Comparison of ENCODE assay signal across 11 cellular contexts in genomic region chr17:49358638-49359247, GRCh38. TPM values are rescaled to one million over a fixed set of nuclear protein-coding genes. Genes with fewer than 3 reads are reported as not detected.
DNase-seq lines count a peak whose midpoint lies in the region; ATAC-seq and TF ChIP-seq lines count a peak whose summit lies in the region.
"Had no signal": no experiment of that assay in that cellular context is flagged by ENCODE, and none has a peak within 500 bp of the region (broad histone marks: within the 10 kb centered on the region; RNA-seq: fewer than 3 reads in every experiment).

No MANE protein-coding gene starts in this region.

- H2AK5ac ChIP-seq in mesenchymal stem cell (ENCODE audit: low read length, severe bottlenecking), result no peak overlapping the region

- peak overlapping the region; percentile 57 for H3K27ac ChIP-seq in CD4-positive, CD25-positive, alpha-beta regulatory T cell (ENCODE audit: insufficient read depth, low read length, poor library complexity, severe bottlenecking)
- H3K27ac ChIP-seq in mesenchymal stem cell (ENCODE audit: low read length, poor library complexity, severe bottlenecking), result no peak overlapping the region
- no peak overlapping the region for H3K27ac ChIP-seq in left ventricle myocardium inferior (replicated peaks)
- no peak overlapping the region for H3K27ac ChIP-seq in colonic mucosa

- no peak overlapping the region for H4K8ac ChIP-seq in mesenchymal stem cell (ENCODE audit: low read length)

- H3K4me1 Mint-ChIP-seq in CD4-positive, CD25-positive, alpha-beta regulatory T cell, result peaks cover 28 to 56% (median 45%) of the 10 kb centered on the region in 4 donors
- H3K4me1 Mint-ChIP-seq in WTC11, result peaks cover 38% of the 10 kb centered on the region

- H3K4me3 ChIP-seq in CD4-positive, CD25-positive, alpha-beta regulatory T cell (ENCODE audit: low read depth, low read length), result peak overlapping the region; percentile 94
- H3K4me3 ChIP-seq in mesenchymal stem cell (ENCODE audit: insufficient read depth in 1 of 2, low read depth in 1 of 2, low read length in 2 of 2) (peak overlapping the region in 1 of 2 experiments; percentile 10), left ventricle myocardium inferior (no peak overlapping the region), colonic mucosa (no peak overlapping the region)
- H3K4me3 ChIP-seq: MG63 had no signal

- H3K23ac ChIP-seq in mesenchymal stem cell (ENCODE audit: low read length in 2 of 2), result no peak overlapping the region

- POLR2A ChIA-PET in WTC11 (lab: Charles Lee), result interaction anchor here (0.5 kb wide), 1 partner anchor 141 kb away, joined by 3 read pairs; no protein-coding TSS in a partner anchor

- H3K79me1 ChIP-seq in mesenchymal stem cell (replicated peaks; ENCODE audit: low read length, poor library complexity, severe bottlenecking), result peaks cover 6% of the 10 kb centered on the region

- no peaks in the 10 kb centered on the region for H3K36me3 ChIP-seq in CD4-positive, CD25-positive, alpha-beta regulatory T cell (ENCODE audit: control insufficient read depth, insufficient read depth, low read length)
- H3K36me3 ChIP-seq in mesenchymal stem cell (ENCODE audit: control insufficient read depth in 1 of 2, insufficient read depth in 2 of 2, low read depth in 1 of 2, low read length in 2 of 2), result no peaks in the 10 kb centered on the region
- H3K36me3 ChIP-seq in left ventricle myocardium inferior, result no peaks in the 10 kb centered on the region
- no peaks in the 10 kb centered on the region for H3K36me3 ChIP-seq in colonic mucosa
- H3K36me3 ChIP-seq: MG63 had no signal

- H2BK120ac ChIP-seq in mesenchymal stem cell (ENCODE audit: low read depth, low read length), result no peak overlapping the region

- ATAC-seq in CD4-positive, CD25-positive, alpha-beta regulatory T cell (ENCODE audit: low read depth in 2 of 2), result no peak
- ATAC-seq in GM21576 (IDR thresholded peaks at IDR 0.05; ENCODE audit: unreplicated experiment) (peak; percentile 36), WTC11 (no peak)

- no peaks in the 10 kb centered on the region for H3K9me3 Mint-ChIP-seq in CD4-positive, CD25-positive, alpha-beta regulatory T cell
- no peaks in the 10 kb centered on the region for H3K9me3 Mint-ChIP-seq in WTC11

- CTCF ChIA-PET in WTC11 (lab: Charles Lee), result interaction anchor here (1.2 to 2.2 kb wide), 2 partner anchors 10 to 198 kb away, joined by 4 to 10 read pairs; no protein-coding TSS in a partner anchor

- H3K27ac Mint-ChIP-seq in CD4-positive, CD25-positive, alpha-beta regulatory T cell, result peak overlapping the region; percentile 73 to 97 (median 75)
- peak overlapping the region; percentile 44; the same call in 1 of the 2 replicates for H3K27ac Mint-ChIP-seq in WTC11

- H3K27me3 ChIP-seq in CD4-positive, CD25-positive, alpha-beta regulatory T cell (ENCODE audit: control insufficient read depth, insufficient read depth, low read length), result no peaks in the 10 kb centered on the region
- H3K27me3 ChIP-seq in mesenchymal stem cell (ENCODE audit: control insufficient read depth in 1 of 2, insufficient read depth in 1 of 2, low read length in 2 of 2), result no peaks in the 10 kb centered on the region
- H3K27me3 ChIP-seq in left ventricle myocardium inferior (ENCODE audit: low read depth), result no peaks in the 10 kb centered on the region
- H3K27me3 ChIP-seq in colonic mucosa, result no peaks in the 10 kb centered on the region
- H3K27me3 ChIP-seq: MG63 had no signal

- peak overlapping the region; percentile 28 for H3K9ac ChIP-seq in mesenchymal stem cell (ENCODE audit: low read length)
- H3K9ac ChIP-seq in colonic mucosa (ENCODE audit: low read depth in 2 of 2, low read length in 2 of 2), result no peak overlapping the region

- H3K18ac ChIP-seq in mesenchymal stem cell (ENCODE audit: low read depth in 1 of 2, low read length in 2 of 2), result no peak overlapping the region

- no peaks in the 10 kb centered on the region for H3K27me3 Mint-ChIP-seq in CD4-positive, CD25-positive, alpha-beta regulatory T cell
- H3K27me3 Mint-ChIP-seq in WTC11 (ENCODE audit: low read depth), result no peaks in the 10 kb centered on the region

- H3K4me2 ChIP-seq in mesenchymal stem cell (ENCODE audit: low read length, poor library complexity, severe bottlenecking), result no peak overlapping the region

- DNase-seq in CD4-positive, CD25-positive, alpha-beta regulatory T cell, result peak in 2 of 3 donors; percentile 26 to 63
- DNase-seq in WTC11 (ENCODE audit: low spot score), result no peak
- DNase-seq in mesenchymal stem cell, result peak; percentile 7
- DNase-seq in left ventricle myocardium inferior, result no peak
- no peak for DNase-seq in SK-N-DZ (ENCODE audit: low spot score)
- no peak for DNase-seq in NCI-H1048 (lab: John Stamatoyannopoulos, UW)
- no peak for DNase-seq in colonic mucosa
- DNase-seq: DMS 273 treated with DMSO at 0.1 percent for 48 hours, GOT3, MG63 had no signal

- no peaks in the 10 kb centered on the region for H3K9me3 ChIP-seq in CD4-positive, CD25-positive, alpha-beta regulatory T cell (ENCODE audit: control insufficient read depth in 2 of 2, low read length in 2 of 2)
- H3K9me3 ChIP-seq in mesenchymal stem cell (ENCODE audit: control insufficient read depth, low read length) (no peaks in the 10 kb centered on the region), left ventricle myocardium inferior (replicated peaks) (no peaks in the 10 kb centered on the region), colonic mucosa (no peaks in the 10 kb centered on the region)
- H3K9me3 ChIP-seq: MG63 had no signal

- no peak overlapping the region for H2BK15ac ChIP-seq in mesenchymal stem cell (ENCODE audit: low read depth, poor library complexity, severe bottlenecking)

- H3K36me3 Mint-ChIP-seq in CD4-positive, CD25-positive, alpha-beta regulatory T cell, result no peaks in the 10 kb centered on the region
- H3K36me3 Mint-ChIP-seq in WTC11, result no peaks in the 10 kb centered on the region; the same call in 1 of the 2 replicates

- H3K4me3 Mint-ChIP-seq in CD4-positive, CD25-positive, alpha-beta regulatory T cell, result peak overlapping the region; percentile 13 to 99 (median 82)
- H3K4me3 Mint-ChIP-seq in WTC11, result no peak overlapping the region

- H2AFZ ChIP-seq in mesenchymal stem cell (ENCODE audit: low read depth, low read length), result no peak overlapping the region

- H4K91ac ChIP-seq in mesenchymal stem cell (ENCODE audit: low read length), result no peak overlapping the region

- peaks cover 50% of the 10 kb centered on the region for H3K4me1 ChIP-seq in CD4-positive, CD25-positive, alpha-beta regulatory T cell (ENCODE audit: control insufficient read depth, insufficient read depth, low read length, poor library complexity, severe bottlenecking)
- peaks cover 11% of the 10 kb centered on the region for H3K4me1 ChIP-seq in mesenchymal stem cell (ENCODE audit: control insufficient read depth, insufficient read depth, low read depth, low read length)
- H3K4me1 ChIP-seq in left ventricle myocardium inferior, result peaks cover 56% of the 10 kb centered on the region
- peaks cover 14% of the 10 kb centered on the region for H3K4me1 ChIP-seq in colonic mucosa

- TF ChIP-seq CTCF in WTC11 (IDR thresholded peaks at IDR 0.05) (no peak), left ventricle myocardium inferior (IDR thresholded peaks at IDR 0.05; ENCODE audit: borderline replicate concordance) (no peak), colonic mucosa (IDR thresholded peaks at IDR 0.05) (no peak)

- no peak overlapping the region for H3K14ac ChIP-seq in mesenchymal stem cell (ENCODE audit: low read length in 2 of 2)

- no peak overlapping the region for H2BK5ac ChIP-seq in mesenchymal stem cell (ENCODE audit: low read depth, low read length, poor library complexity, severe bottlenecking)

- no peak overlapping the region for H3K4ac ChIP-seq in mesenchymal stem cell (ENCODE audit: low read depth in 1 of 2, low read length in 2 of 2)

- intact Hi-C loops in left ventricle myocardium inferior (cut with micrococcal nuclease), result no loop called here
- intact Hi-C loops in colonic mucosa (cut with DNase I), result no loop called here

- H2BK12ac ChIP-seq in mesenchymal stem cell (ENCODE audit: low read length in 2 of 2), result no peak overlapping the region

- WGBS in mesenchymal stem cell, result 72% methylated on average over 4 of the region's 4 CpGs

TF ChIP-seq in WTC11, 78 proteins besides CTCF, POLR2A, EP300 and RAD21 (continues in another document):
- no peak for TF ChIP-seq JUN (CRISPR knock-in tag; IDR thresholded peaks at IDR 0.05)
- no peak for TF ChIP-seq ZNF512 (CRISPR knock-in tag; IDR thresholded peaks at IDR 0.05; ENCODE audit: borderline replicate concordance)
- no peak for TF ChIP-seq ZNF138 (CRISPR knock-in tag; conservative IDR thresholded peaks at IDR 0.05)
- TF ChIP-seq ATF1 (CRISPR knock-in tag; IDR thresholded peaks at IDR 0.05), result no peak

RNA-seq across cellular contexts. Expression of gene ZNF652, which starts 3.3 kb away (rescaled TPM):
- 34.4 TPM for total RNA-seq in CD4-positive, CD25-positive, alpha-beta regulatory T cell
- polyA plus RNA-seq in CD4-positive, CD25-positive, alpha-beta regulatory T cell, result 10 to 100 TPM in 3 of 4 donors, 1 to 10 TPM in 1; 8.9 to 22.3 (median 14.9) TPM
- 40.8 to 46.0 TPM (median 44.2 TPM) in 3 replicates for total RNA-seq in WTC11 (2021)
- polyA plus RNA-seq in mesenchymal stem cell (2013, experiment 1 of 2), result 13.6 TPM
- 14.5 TPM for polyA plus RNA-seq in mesenchymal stem cell (2013, experiment 2 of 2)
- total RNA-seq in left ventricle myocardium inferior, result 19.2 TPM
- polyA plus RNA-seq in SK-N-DZ (2014; cell fraction: cytosol; rRNA removed), result 17.8 and 21.9 TPM in 2 replicates
- 11.5 and 22.1 TPM in 2 replicates for polyA plus RNA-seq in SK-N-DZ (2014; cell fraction: nucleus; rRNA removed)
- 10 to 100 TPM; 38.1 to 62.5 TPM for total RNA-seq in colonic mucosa

RNA-seq across cellular contexts. Expression of gene PHB1, which starts 55.9 kb away (rescaled TPM):
- total RNA-seq in CD4-positive, CD25-positive, alpha-beta regulatory T cell, result 47.8 TPM
- 100 to 1,000 TPM; 133 to 160 (median 137) TPM for polyA plus RNA-seq in CD4-positive, CD25-positive, alpha-beta regulatory T cell
- total RNA-seq in WTC11 (2021), result 350 to 375 TPM (median 362 TPM) in 3 replicates
- 104 TPM for polyA plus RNA-seq in mesenchymal stem cell (2013, experiment 1 of 2)
- polyA plus RNA-seq in mesenchymal stem cell (2013, experiment 2 of 2), result 105 TPM
- total RNA-seq in left ventricle myocardium inferior, result 217 TPM
- 244 and 301 TPM in 2 replicates for polyA plus RNA-seq in SK-N-DZ (2014; cell fraction: cytosol; rRNA removed)
- polyA plus RNA-seq in SK-N-DZ (2014; cell fraction: nucleus; rRNA removed), result 137 and 172 TPM in 2 replicates
- total RNA-seq in colonic mucosa, result 100 to 1,000 TPM; 229 to 487 TPM

Comparison
In these comparisons a context has a peak if more than half of its experiments do, and no peak if none do; other contexts are left out.
1. DNase-seq: peak in CD4-positive, CD25-positive, alpha-beta regulatory T cell (2 of 3) and mesenchymal stem cell (single experiment); none in WTC11 (single experiment), left ventricle myocardium inferior (single experiment), SK-N-DZ (single experiment), NCI-H1048 (single experiment) and colonic mucosa (single experiment).